Comparison of ENCODE assay signal across 8 cellular contexts in genomic region chr5:179820483-179821297, GRCh38. TPM values are rescaled to one million over a fixed set of nuclear protein-coding genes. Genes with fewer than 3 reads are reported as not detected.
DNase-seq lines count a peak whose midpoint lies in the region; ATAC-seq, FAIRE-seq and TF ChIP-seq lines count a peak whose summit lies in the region.

TSS of gene SQSTM1 (plus strand) at chr5:179820905. CDS start at chr5:179820937, 32 bp downstream.

- H3K4me3 ChIP-seq in BLaER1 (peak within 1 kb of the TSS; percentile 81), endothelial cell of umbilical vein (replicated peaks in 1 of 3; ENCODE audit: insufficient read depth in 1 of 3, low read depth in 1 of 3, low read length in 3 of 3) (peak within 1 kb of the TSS; percentile 49 to 90 (median 82))

- dilution Hi-C loops in endothelial cell of umbilical vein (cut with MboI; ENCODE audit: extremely low pct_ligation_motif_present, low sequenced_read_pairs), result no loop called here

- H3K4me1 ChIP-seq in BLaER1 (peaks cover 57% of the 10 kb centered on the region), endothelial cell of umbilical vein (ENCODE audit: control insufficient read depth, extremely low read depth, insufficient read depth, low read length) (peaks cover 37% of the 10 kb centered on the region)

- peaks cover 35% of the 10 kb centered on the region for H3K36me3 ChIP-seq in BLaER1
- H3K36me3 ChIP-seq in endothelial cell of umbilical vein (ENCODE audit: control insufficient read depth in 2 of 2, extremely low read depth in 1 of 2, insufficient read depth in 2 of 2, low read length in 2 of 2), result peaks cover 22 to 30% of the 10 kb centered on the region in 2 experiments

- H3K4me1 Mint-ChIP-seq in mesothelial cell of epicardium, result peaks cover 36% of the 10 kb centered on the region

- peak; percentile 99 for TF ChIP-seq POLR2A in GM19099 (IDR thresholded peaks at IDR 0.05; ENCODE audit: extremely low read depth, insufficient read length, low read depth)
- TF ChIP-seq POLR2A in endothelial cell of umbilical vein (IDR thresholded peaks at IDR 0.05; ENCODE audit: low read depth, low read length), result peak; percentile 99

- H3K79me2 ChIP-seq in endothelial cell of umbilical vein (ENCODE audit: control insufficient read depth, insufficient read depth, low read length), result peaks cover 51% of the 10 kb centered on the region

- peak within 1 kb of the TSS; percentile 97 for H3K4me3 Mint-ChIP-seq in mesothelial cell of epicardium

- no peaks in the 10 kb centered on the region for H3K27me3 Mint-ChIP-seq in mesothelial cell of epicardium (ENCODE audit: low read depth)

- H2AFZ ChIP-seq in endothelial cell of umbilical vein (ENCODE audit: low read depth, low read length), result no peak within 1 kb of the TSS

- H3K36me3 Mint-ChIP-seq in mesothelial cell of epicardium, result peaks cover 14% of the 10 kb centered on the region

- peak within 1 kb of the TSS; percentile 99 for H3K27ac Mint-ChIP-seq in mesothelial cell of epicardium

- H3K4me2 ChIP-seq in BLaER1 (peak within 1 kb of the TSS; percentile 98), endothelial cell of umbilical vein (ENCODE audit: insufficient read depth, low read length) (peak within 1 kb of the TSS; percentile 88)

- H3K27ac ChIP-seq in BLaER1 (peak within 1 kb of the TSS; percentile 91), endothelial cell of umbilical vein (ENCODE audit: insufficient read depth, low read depth, low read length) (peak within 1 kb of the TSS; percentile 96)

- H4K20me1 ChIP-seq in BLaER1 (peaks cover 56% of the 10 kb centered on the region), endothelial cell of umbilical vein (replicated peaks; ENCODE audit: control insufficient read depth, extremely low read depth, insufficient read depth, low read length) (peaks cover 10% of the 10 kb centered on the region)

- no peak for TF ChIP-seq CTCF in endothelial cell of umbilical vein (IDR thresholded peaks at IDR 0.05; ENCODE audit: extremely low read depth in 1 of 2, insufficient read depth in 1 of 2, low read depth in 1 of 2, low read length in 2 of 2)
- peak; percentile 12 for TF ChIP-seq CTCF in mesothelial cell of epicardium (IDR thresholded peaks at IDR 0.05; ENCODE audit: unreplicated experiment)

- DNase-seq in NOMO-1 treated with DMSO at 0.1 percent for 48 hours (lab: John Stamatoyannopoulos, UW; ENCODE audit: unreplicated experiment), result peak; percentile 62
- DNase-seq in activated T-cell treated with anti-CD3 and anti-CD28 coated beads for 1 hour (ENCODE audit: low read depth), result peak; percentile 79
- peak; percentile 80 for DNase-seq in endothelial cell of umbilical vein (ENCODE audit: low read depth, low spot score)
- DNase-seq in mesothelial cell of epicardium (ENCODE audit: low spot score in 2 of 2, unreplicated experiment in 2 of 2), result peak; percentile 77 to 89
- DNase-seq in stimulated activated CD8-positive, alpha-beta memory T cell treated with anti-CD3 and anti-CD28 coated beads, Interleukin-15, amount 100 ng/mL, for 48 hours (ENCODE audit: low read depth in 2 of 2), result peak; percentile 68 to 74

- H3K9me3 Mint-ChIP-seq in mesothelial cell of epicardium, result no peaks in the 10 kb centered on the region

- FAIRE-seq in endothelial cell of umbilical vein (lab: Jason Lieb, UNC), result peak; percentile 83

- H3K9me1 ChIP-seq in endothelial cell of umbilical vein (replicated peaks; ENCODE audit: control insufficient read depth, extremely low read depth, insufficient read depth, low read length), result no peaks in the 10 kb centered on the region

- peak; percentile 37 for ATAC-seq in HG03342 (IDR thresholded peaks at IDR 0.05; ENCODE audit: unreplicated experiment)

- H3K9me3 ChIP-seq in BLaER1 (no peaks in the 10 kb centered on the region), endothelial cell of umbilical vein (replicated peaks; ENCODE audit: control insufficient read depth, insufficient read depth, low read length) (no peaks in the 10 kb centered on the region)

- POLR2A ChIA-PET in endothelial cell of umbilical vein (lab: Charles Lee), result interaction anchor here (0.5 to 1.7 kb wide), 13 partner anchors 10 to 261 kb away, joined by 3 to 18 read pairs (median 6); partner anchors contain the start of genes HNRNPH1, MAML1 and MRNIP

- BruUV-seq in endothelial cell of umbilical vein (replicated peaks; lab: Mats Ljungman, UMichigan), result no TSS peak

- H3K27me3 ChIP-seq in BLaER1, result peaks cover 30% of the 10 kb centered on the region
- H3K27me3 ChIP-seq in endothelial cell of umbilical vein (ENCODE audit: control insufficient read depth in 2 of 2, insufficient read depth in 2 of 2, low read length in 2 of 2), result no peaks in the 10 kb centered on the region

- peak within 1 kb of the TSS; percentile 92 for H3K9ac ChIP-seq in BLaER1
- H3K9ac ChIP-seq in endothelial cell of umbilical vein (replicated peaks; ENCODE audit: extremely low read depth, insufficient read depth, low read length), result peak within 1 kb of the TSS; percentile 87

- CTCF ChIA-PET in endothelial cell of umbilical vein (lab: Charles Lee), result interaction anchor here (0.6 to 2.6 kb wide), 4 partner anchors 19 to 88 kb away, joined by 3 to 21 read pairs (median 6); partner anchors contain the start of gene MAML1

- intact Hi-C loops in endothelial cell of umbilical vein (cut with micrococcal nuclease), result loop anchor here (1.0 to 5.0 kb wide), 6 partner anchors 38 to 263 kb away; partner anchors contain the start of genes MAML1, MRNIP and RNF130

TF ChIP-seq in endothelial cell of umbilical vein, 7 proteins besides CTCF, POLR2A, EP300 and RAD21:
- TF ChIP-seq POLR2AphosphoS5 (IDR thresholded peaks at IDR 0.05; ENCODE audit: insufficient read depth, low read depth, low read length) (peak; percentile 99), GATA2 (IDR thresholded peaks at IDR 0.05; ENCODE audit: insufficient read depth, insufficient read length, low read depth, low read length) (no peak), EZH2 (IDR thresholded peaks at IDR 0.05; ENCODE audit: borderline replicate concordance, low read depth, low read length, severe bottlenecking) (no peak)
- TF ChIP-seq, protein P1, sequence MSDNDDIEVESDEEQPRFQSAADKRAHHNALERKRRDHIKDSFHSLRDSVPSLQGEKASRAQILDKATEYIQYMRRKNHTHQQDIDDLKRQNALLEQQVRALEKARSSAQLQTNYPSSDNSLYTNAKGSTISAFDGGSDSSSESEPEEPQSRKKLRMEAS (IDR thresholded peaks at IDR 0.05; ENCODE audit: insufficient read depth, insufficient read length), result no peak
TF ChIP-seq in endothelial cell of umbilical vein: peak in this region for 1.

RNA-seq across cellular contexts. Expression of gene SQSTM1, which starts in this region (rescaled TPM):
- total RNA-seq in endothelial cell of umbilical vein (316 and 346 TPM in 2 replicates), mesothelial cell of epicardium (145 to 149 TPM (median 146 TPM) in 3 replicates)
- 293 and 302 TPM in 2 replicates for polyA plus RNA-seq in endothelial cell of umbilical vein
- polyA plus RNA-seq in endothelial cell of umbilical vein (2011; cell fraction: cytosol; rRNA removed), result 161 and 215 TPM in 2 replicates
- 318 and 450 TPM in 2 replicates for polyA plus RNA-seq in endothelial cell of umbilical vein (2011; cell fraction: nucleus; rRNA removed)
- polyA plus RNA-seq in endothelial cell of umbilical vein (2012), result 253 and 324 TPM in 2 replicates
- polyA minus RNA-seq in endothelial cell of umbilical vein, result 329 and 383 TPM in 2 replicates
- 322 TPM for polyA minus RNA-seq in endothelial cell of umbilical vein (2011; cell fraction: cytosol; rRNA and poly(A)+ RNA removed)
- 164 and 528 TPM in 2 replicates for polyA minus RNA-seq in endothelial cell of umbilical vein (2011; cell fraction: nucleus; rRNA and poly(A)+ RNA removed)

Comparison
In these comparisons a context has a peak if more than half of its experiments do, and no peak if none do; other contexts are left out.
1. Peak in every context shown above with its lines: DNase-seq, ATAC-seq, H3K4me3 ChIP-seq and H3K27ac ChIP-seq.